Comparison of ENCODE assay signal across 8 cellular contexts in genomic region chr2:177261115-177261779, GRCh38. TPM values are rescaled to one million over a fixed set of nuclear protein-coding genes. Genes with fewer than 3 reads are reported as not detected.
A peak's percentile ranks its signal among the peaks of the same experiment; 100 is the strongest.
DNase-seq lines count a peak whose midpoint lies in the region; ATAC-seq and TF ChIP-seq lines count a peak whose summit lies in the region.

No MANE protein-coding gene starts in this region.

- whole genome bisulfite sequencing in liver = 12% methylated on average over 5 of the region's 5 CpGs

- H3K36me3 ChIP-seq in liver (ENCODE audit: control insufficient read depth in 4 of 4, insufficient read depth in 3 of 4, low read depth in 1 of 4, low read length in 3 of 4) = no peaks in the 10 kb centered on the region
- H3K36me3 ChIP-seq in thoracic aorta = no peaks in the 10 kb centered on the region

- no peaks in the 10 kb centered on the region for H3K9me3 Mint-ChIP-seq in activated CD4-positive, alpha-beta T cell treated with anti-CD3 and anti-CD28 coated beads, Interleukin-2, amount 10 ng/mL, durations not matched to agents 24 days and 14 days
- H3K9me3 Mint-ChIP-seq in activated naive CD8-positive, alpha-beta T cell treated with anti-CD3 and anti-CD28 coated beads, Interleukin-2, amount 50 U/mL, for 24 hours = no peaks in the 10 kb centered on the region

- TF ChIP-seq RAD21 in liver (IDR thresholded peaks at IDR 0.05) = no peak

- peak overlapping the region; percentile 92 for H3K27ac Mint-ChIP-seq in activated CD4-positive, alpha-beta T cell treated with anti-CD3 and anti-CD28 coated beads, Interleukin-2, amount 10 ng/mL, durations not matched to agents 24 days and 14 days
- peak overlapping the region; percentile 94 for H3K27ac Mint-ChIP-seq in activated naive CD8-positive, alpha-beta T cell treated with anti-CD3 and anti-CD28 coated beads, Interleukin-2, amount 50 U/mL, for 24 hours

- intact Hi-C loops in activated CD4-positive, alpha-beta T cell treated with anti-CD3 and anti-CD28 coated beads, Interleukin-2, amount 10 ng/mL, durations not matched to agents 24 days and 14 days (cut with micrococcal nuclease) = loop anchor here (5.0 to 10.0 kb wide), 3 partner anchors 34 to 464 kb away; no protein-coding TSS in a partner anchor

- peaks cover 40% of the 10 kb centered on the region for H3K36me3 Mint-ChIP-seq in activated CD4-positive, alpha-beta T cell treated with anti-CD3 and anti-CD28 coated beads, Interleukin-2, amount 10 ng/mL, durations not matched to agents 24 days and 14 days (ENCODE audit: low read depth)
- H3K36me3 Mint-ChIP-seq in activated naive CD8-positive, alpha-beta T cell treated with anti-CD3 and anti-CD28 coated beads, Interleukin-2, amount 50 U/mL, for 24 hours (ENCODE audit: low read depth) = peaks cover 49% of the 10 kb centered on the region

- H3K27me3 ChIP-seq in liver (ENCODE audit: control insufficient read depth in 4 of 4, insufficient read depth in 4 of 4, low read length in 3 of 4) = no peaks in the 10 kb centered on the region
- H3K27me3 ChIP-seq in thoracic aorta (replicated peaks; ENCODE audit: insufficient read depth) = no peaks in the 10 kb centered on the region

- H3K4me3 ChIP-seq in liver (ENCODE audit: low read depth in 1 of 3, low read length in 3 of 3) (peak overlapping the region; percentile 26 to 90 (median 68)), thoracic aorta (peak overlapping the region; percentile 98)

- H3K9ac ChIP-seq in liver (ENCODE audit: low read depth in 1 of 2, low read length in 2 of 2) = peak overlapping the region; percentile 95 to 98

- no peak for DNase-seq in activated CD4-positive, alpha-beta T cell treated with anti-CD3 and anti-CD28 coated beads, Interleukin-2, amount 10 ng/mL, durations not matched to agents 24 days and 14 days
- no peak for DNase-seq in activated CD4-positive, alpha-beta T cell treated with anti-CD3 and anti-CD28 coated beads for 1 hour
- DNase-seq in activated naive CD8-positive, alpha-beta T cell treated with anti-CD3 and anti-CD28 coated beads, Interleukin-2, amount 50 U/mL, for 24 hours = no peak
- no peak for DNase-seq in thoracic aorta (ENCODE audit: low spot score)
- DNase-seq in stimulated activated CD4-positive, alpha-beta T cell treated with anti-CD3 and anti-CD28 coated beads, Interleukin-1b, Interleukin-23, amount 100 ng/mL, for 48 hours = no peak
- DNase-seq in activated CD8-positive, alpha-beta memory T cell treated with anti-CD3 and anti-CD28 coated beads for 24 hours = no peak

- H3K9me3 ChIP-seq in liver (ENCODE audit: control insufficient read depth in 4 of 4, low read length in 3 of 4) = no peaks in the 10 kb centered on the region
- no peaks in the 10 kb centered on the region for H3K9me3 ChIP-seq in thoracic aorta

- H3K4me1 Mint-ChIP-seq in activated CD4-positive, alpha-beta T cell treated with anti-CD3 and anti-CD28 coated beads, Interleukin-2, amount 10 ng/mL, durations not matched to agents 24 days and 14 days = peaks cover 54% of the 10 kb centered on the region
- H3K4me1 Mint-ChIP-seq in activated naive CD8-positive, alpha-beta T cell treated with anti-CD3 and anti-CD28 coated beads, Interleukin-2, amount 50 U/mL, for 24 hours = peaks cover 68% of the 10 kb centered on the region

- H3K4me1 ChIP-seq in liver (ENCODE audit: control insufficient read depth in 4 of 4, insufficient read depth in 4 of 4, low read length in 3 of 4) (peaks cover 20 to 54% (median 30%) of the 10 kb centered on the region in 4 donors), thoracic aorta (ENCODE audit: control insufficient read depth in 1 of 2, low read depth in 2 of 2) (peaks cover 45 to 56% of the 10 kb centered on the region in 2 donors)

- TF ChIP-seq CTCF in liver (IDR thresholded peaks at IDR 0.05; ENCODE audit: low read depth, low read length, missing input control) (no peak), thoracic aorta (IDR thresholded peaks at IDR 0.05) (no peak)

- H3K4me3 Mint-ChIP-seq in activated CD4-positive, alpha-beta T cell treated with anti-CD3 and anti-CD28 coated beads, Interleukin-2, amount 10 ng/mL, durations not matched to agents 24 days and 14 days = peak overlapping the region; percentile 89
- peak overlapping the region; percentile 92 for H3K4me3 Mint-ChIP-seq in activated naive CD8-positive, alpha-beta T cell treated with anti-CD3 and anti-CD28 coated beads, Interleukin-2, amount 50 U/mL, for 24 hours

- H3K27ac ChIP-seq in liver (ENCODE audit: low read depth in 1 of 2, low read length in 2 of 2) (peak overlapping the region; percentile 99 to 100), thoracic aorta (peak overlapping the region; percentile 100)

- no peaks in the 10 kb centered on the region for H3K27me3 Mint-ChIP-seq in activated CD4-positive, alpha-beta T cell treated with anti-CD3 and anti-CD28 coated beads, Interleukin-2, amount 10 ng/mL, durations not matched to agents 24 days and 14 days
- no peaks in the 10 kb centered on the region for H3K27me3 Mint-ChIP-seq in activated naive CD8-positive, alpha-beta T cell treated with anti-CD3 and anti-CD28 coated beads, Interleukin-2, amount 50 U/mL, for 24 hours

- no peak for ATAC-seq in activated naive CD8-positive, alpha-beta T cell treated with anti-CD3 and anti-CD28 coated beads, Interleukin-2, amount 50 U/mL, for 24 hours
- ATAC-seq in thoracic aorta (ENCODE audit: insufficient number of reproducible peaks, low FRiP score, low read depth) (no peak), GM21526 (IDR thresholded peaks at IDR 0.05; ENCODE audit: low FRiP score, unreplicated experiment) (no peak)

TF ChIP-seq in liver, 16 proteins besides CTCF, POLR2A, EP300 and RAD21:
- no peak for TF ChIP-seq RXRA (IDR thresholded peaks at IDR 0.05)
- TF ChIP-seq GABPA (IDR thresholded peaks at IDR 0.05 in 1 of 2, conservative IDR thresholded peaks at IDR 0.05 in 1 of 2) = no peak
- no peak for TF ChIP-seq REST (IDR thresholded peaks at IDR 0.05)
- TF ChIP-seq ATF3 (IDR thresholded peaks at IDR 0.05) = no peak
- TF ChIP-seq YY1 (IDR thresholded peaks at IDR 0.05) = no peak
- no peak for TF ChIP-seq MAX (IDR thresholded peaks at IDR 0.05)
- no peak for TF ChIP-seq NR2F2 (IDR thresholded peaks at IDR 0.05)
- no peak for TF ChIP-seq SP1 (IDR thresholded peaks at IDR 0.05)
- TF ChIP-seq FOXA1 (IDR thresholded peaks at IDR 0.05) = no peak
- no peak for TF ChIP-seq HNF4G (IDR thresholded peaks at IDR 0.05)
- no peak for TF ChIP-seq JUND (IDR thresholded peaks at IDR 0.05)
- TF ChIP-seq TAF1 (conservative IDR thresholded peaks at IDR 0.05) = no peak
- no peak for TF ChIP-seq FOXA2 (IDR thresholded peaks at IDR 0.05)
- TF ChIP-seq EGR1 (IDR thresholded peaks at IDR 0.05; ENCODE audit: low read depth in 2 of 2) = no peak

RNA-seq across cellular contexts. Expression of gene NFE2L2, which starts 3.3 kb away (rescaled TPM):
- total RNA-seq in activated CD4-positive, alpha-beta T cell treated with anti-CD3 and anti-CD28 coated beads, Interleukin-2, amount 10 ng/mL, durations not matched to agents 24 days and 14 days = 63.5 and 63.7 TPM in 2 replicates
- total RNA-seq in liver = 10 to 100 TPM; 22.5 to 31.0 TPM
- 10 to 100 TPM; 26.8 to 27.4 TPM for polyA plus RNA-seq in liver
- total RNA-seq in thoracic aorta = 100 to 1,000 TPM in 1 of 2 donors, 10 to 100 TPM in 1; 64.3 to 155 TPM

RNA-seq across cellular contexts. Expression of gene HNRNPA3, which starts 48.7 kb away (rescaled TPM):
- total RNA-seq in activated CD4-positive, alpha-beta T cell treated with anti-CD3 and anti-CD28 coated beads, Interleukin-2, amount 10 ng/mL, durations not matched to agents 24 days and 14 days = 333 and 336 TPM in 2 replicates
- total RNA-seq in liver = 10 to 100 TPM; 41.5 to 61.9 TPM
- polyA plus RNA-seq in liver = 10 to 100 TPM; 22.9 to 72.5 TPM
- 10 to 100 TPM; 60.1 to 98.4 TPM for total RNA-seq in thoracic aorta
